ENCODE assay signal across 7 cellular contexts in the genomic region with DNA sequence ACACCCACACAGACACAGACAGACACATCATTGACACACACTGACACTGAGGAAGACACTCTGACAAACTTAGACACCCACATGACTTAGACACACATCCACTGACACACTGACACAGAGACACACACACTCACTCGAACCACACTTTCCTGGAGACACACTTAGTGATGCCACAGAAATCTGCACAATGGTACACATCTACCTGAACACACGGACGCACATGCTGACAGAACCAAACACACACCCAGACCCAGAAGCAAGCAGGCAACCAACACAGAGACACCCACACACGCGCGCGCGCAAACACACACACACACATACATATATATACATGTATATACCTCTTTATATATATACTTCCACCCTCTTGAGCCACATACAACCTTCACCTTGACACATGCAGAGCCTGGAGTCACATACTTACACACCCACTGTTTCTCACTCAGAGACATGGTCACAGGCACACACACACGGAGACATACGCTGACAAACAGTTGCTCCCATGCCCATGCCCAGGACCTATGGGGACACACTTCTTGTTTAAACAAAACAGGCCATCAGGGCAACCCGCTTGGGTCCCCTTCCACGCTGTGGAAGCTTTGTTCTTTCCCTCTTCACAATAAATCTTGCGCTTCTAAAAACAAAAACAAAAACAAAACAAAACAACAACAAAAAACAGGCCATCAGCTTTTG. TPM values are rescaled to one million over a fixed set of nuclear protein-coding genes. Genes with fewer than 3 reads are reported as not detected.
A peak's percentile ranks its signal among the peaks of the same experiment; 100 is the strongest.
DNase-seq lines count a peak whose midpoint lies in the region; TF ChIP-seq lines count a peak whose summit lies in the region.

No MANE protein-coding gene starts in this region.

- H3K4me3 ChIP-seq in dorsolateral prefrontal cortex = peak overlapping the region in 31 of 59 donors; percentile 7 to 71 (median 56)

- DNase-seq in GM10266 (ENCODE audit: extremely low spot score) = peak; percentile 4
- DNase-seq in HuH-7.5 (ENCODE audit: low spot score) = peak; percentile 3
- no peak for DNase-seq in dorsolateral prefrontal cortex
- DNase-seq in retina = peak; percentile 48
- DNase-seq in OCI-M2 (lab: John Stamatoyannopoulos, UW; ENCODE audit: unreplicated experiment) = no peak
- no peak for DNase-seq in GOT3 (lab: John Stamatoyannopoulos, UW)
- no peak for DNase-seq in NCI-H2029 treated with DMSO at 0.1 percent for 48 hours (lab: John Stamatoyannopoulos, UW)

- intact Hi-C loops in dorsolateral prefrontal cortex (cut with DNase I) = no loop called here

- no peak overlapping the region for H3K27ac ChIP-seq in dorsolateral prefrontal cortex

- peaks cover 0 to 61% (median 24%) of the 10 kb centered on the region in 45 donors for H3K27me3 ChIP-seq in dorsolateral prefrontal cortex

- TF ChIP-seq CTCF in GM10266 (IDR thresholded peaks at IDR 0.05; ENCODE audit: control insufficient read depth, insufficient read depth, low read depth, missing control alignments) (no peak), dorsolateral prefrontal cortex (IDR thresholded peaks at IDR 0.05 in 54 of 56, conservative IDR thresholded peaks at IDR 0.05 in 2 of 56; ENCODE audit: low read depth in 1 of 56, partially characterized antibody in 56 of 56) (no peak)

RNA-seq across cellular contexts. Expression of a gene that starts 0.9 kb away (rescaled TPM):
- total RNA-seq in dorsolateral prefrontal cortex = 1 to 10 TPM in 99 of 120 experiments, under 1 TPM in 21; 0.21 to 6.8 (median 1.8) TPM

Comparison
In these comparisons a context has a peak if more than half of its experiments do, and no peak if none do; other contexts are left out.
1. DNase-seq: peak in GM10266 (single experiment), HuH-7.5 (single experiment) and retina (single experiment); none in dorsolateral prefrontal cortex (0 of 10), OCI-M2 (single experiment), GOT3 (single experiment) and NCI-H2029 treated with DMSO at 0.1 percent for 48 hours (single experiment).